In genomic region chr9:107213080-107213479, GRCh38 we compare ENCODE assay signal across 9 cellular contexts.
DNase-seq lines count a peak whose midpoint lies in the region; ATAC-seq and TF ChIP-seq lines count a peak whose summit lies in the region.
"Had no signal": no experiment of that assay in that cellular context is flagged by ENCODE, and none has a peak within 500 bp of the region (broad histone marks: within the 10 kb centered on the region; RNA-seq: fewer than 3 reads in every experiment).

No MANE protein-coding gene starts in this region.

- H3K9me3 Mint-ChIP-seq in activated naive CD4-positive, alpha-beta T cell treated with anti-CD3 and anti-CD28 coated beads, Interleukin-2, amount 50 U/mL, for 24 hours, result no peaks in the 10 kb centered on the region
- H3K9me3 Mint-ChIP-seq in chondrocyte (ENCODE audit: low read depth), result no peaks in the 10 kb centered on the region

- WGBS in testis, 2 donors, result 85 to 87% methylated on average over 6 of the region's 6 CpGs

- TF ChIP-seq CTCF in chondrocyte (IDR thresholded peaks at IDR 0.05), result no peak
- TF ChIP-seq CTCF in upper lobe of right lung (IDR thresholded peaks at IDR 0.05), result no peak
- no peak for TF ChIP-seq CTCF in testis (IDR thresholded peaks at IDR 0.05)

- intact Hi-C loops in upper lobe of right lung (cut with DNase I) (no loop called here), testis (cut with DNase I; ENCODE audit: low total_unique reads) (no loop called here)

- no peaks in the 10 kb centered on the region for H3K27me3 ChIP-seq in upper lobe of right lung
- no peaks in the 10 kb centered on the region for H3K27me3 ChIP-seq in testis

- peaks cover 12% of the 10 kb centered on the region for H3K4me1 Mint-ChIP-seq in activated naive CD4-positive, alpha-beta T cell treated with anti-CD3 and anti-CD28 coated beads, Interleukin-2, amount 50 U/mL, for 24 hours
- peaks cover 30% of the 10 kb centered on the region for H3K4me1 Mint-ChIP-seq in chondrocyte (ENCODE audit: low read depth)

- ATAC-seq in HG03378 (IDR thresholded peaks at IDR 0.05; ENCODE audit: unreplicated experiment) (peak; percentile 20), upper lobe of right lung (peak; percentile 46), HG03520 (IDR thresholded peaks at IDR 0.05; ENCODE audit: unreplicated experiment) (no peak)

- no peak overlapping the region for H3K4me3 ChIP-seq in upper lobe of right lung
- H3K4me3 ChIP-seq in testis, result no peak overlapping the region

- H3K36me3 ChIP-seq in upper lobe of right lung (no peaks in the 10 kb centered on the region), testis (ENCODE audit: low read depth, missing control alignments) (no peaks in the 10 kb centered on the region)

- H3K27me3 Mint-ChIP-seq in activated naive CD4-positive, alpha-beta T cell treated with anti-CD3 and anti-CD28 coated beads, Interleukin-2, amount 50 U/mL, for 24 hours, result peaks cover 4% of the 10 kb centered on the region
- no peaks in the 10 kb centered on the region for H3K27me3 Mint-ChIP-seq in chondrocyte (ENCODE audit: low read depth)

- no peak for DNase-seq in activated naive CD4-positive, alpha-beta T cell treated with anti-CD3 and anti-CD28 coated beads, Interleukin-2, amount 50 U/mL, for 16 hours
- DNase-seq in chondrocyte (ENCODE audit: low spot score) (no peak), upper lobe of right lung (no peak), testis (no peak)
- no peak for DNase-seq in stimulated activated CD4-positive, alpha-beta T cell treated with anti-CD3 and anti-CD28 coated beads, Interleukin-15, amount 100 ng/mL, for 24 hours
- DNase-seq: SHP77 had no signal

- no peaks in the 10 kb centered on the region for H3K36me3 Mint-ChIP-seq in activated naive CD4-positive, alpha-beta T cell treated with anti-CD3 and anti-CD28 coated beads, Interleukin-2, amount 50 U/mL, for 24 hours
- H3K36me3 Mint-ChIP-seq in chondrocyte (ENCODE audit: low read depth), result no peaks in the 10 kb centered on the region

- peaks cover 5% of the 10 kb centered on the region for H3K4me1 ChIP-seq in upper lobe of right lung
- no peaks in the 10 kb centered on the region for H3K4me1 ChIP-seq in testis

- H3K27ac ChIP-seq in upper lobe of right lung, result no peak overlapping the region
- H3K27ac ChIP-seq in testis, result no peak overlapping the region

- H3K4me3 Mint-ChIP-seq in activated naive CD4-positive, alpha-beta T cell treated with anti-CD3 and anti-CD28 coated beads, Interleukin-2, amount 50 U/mL, for 24 hours, result no peak overlapping the region
- no peak overlapping the region for H3K4me3 Mint-ChIP-seq in chondrocyte (ENCODE audit: unreplicated experiment)

- no peak for TF ChIP-seq POLR2A in testis (IDR thresholded peaks at IDR 0.05)

- H3K9me3 ChIP-seq in upper lobe of right lung, result no peaks in the 10 kb centered on the region
- no peaks in the 10 kb centered on the region for H3K9me3 ChIP-seq in testis

- H3K27ac Mint-ChIP-seq in activated naive CD4-positive, alpha-beta T cell treated with anti-CD3 and anti-CD28 coated beads, Interleukin-2, amount 50 U/mL, for 24 hours, result peak overlapping the region; percentile 70
- H3K27ac Mint-ChIP-seq in chondrocyte (ENCODE audit: unreplicated experiment), result peak overlapping the region; percentile 99
